8 cellular contexts compared by ENCODE assay signal in genomic region chr14:50943261-50943942, GRCh38. TPM values are rescaled to one million over a fixed set of nuclear protein-coding genes. Genes with fewer than 3 reads are reported as not detected.
DNase-seq lines count a peak whose midpoint lies in the region; ATAC-seq and TF ChIP-seq lines count a peak whose summit lies in the region.

No MANE protein-coding gene starts in this region.

- no peaks in the 10 kb centered on the region for H3K36me3 Mint-ChIP-seq in activated CD8-positive, alpha-beta T cell treated with anti-CD3 and anti-CD28 coated beads for 36 hours (ENCODE audit: low read depth)

- no peaks in the 10 kb centered on the region for H3K79me2 ChIP-seq in Karpas-422 (ENCODE audit: low read length)

- H3K9me3 ChIP-seq in heart left ventricle (no peaks in the 10 kb centered on the region), Karpas-422 (ENCODE audit: low read length) (no peaks in the 10 kb centered on the region)

- no peak overlapping the region for H3K4me2 ChIP-seq in Karpas-422 (ENCODE audit: low read depth, low read length, poor library complexity, severe bottlenecking)

- DNase-seq in activated naive CD4-positive, alpha-beta T cell treated with Interleukin-2 at 50 U/mL for 16 hours = peak; percentile 2
- DNase-seq in activated naive CD4-positive, alpha-beta T cell (lab: John Stamatoyannopoulos, UW) = no peak
- DNase-seq in activated CD8-positive, alpha-beta T cell treated with anti-CD3 and anti-CD28 coated beads for 36 hours = no peak
- DNase-seq in heart left ventricle (peak; percentile 30 to 68 (median 61)), posterior vena cava (ENCODE audit: low spot score) (peak; percentile 87), activated gamma-delta T cell (lab: John Stamatoyannopoulos, UW) (no peak), Karpas-422 (no peak)

- peaks cover 0 to 6% (median 0%) of the 10 kb centered on the region in 9 donors for H3K36me3 ChIP-seq in heart left ventricle
- no peaks in the 10 kb centered on the region for H3K36me3 ChIP-seq in Karpas-422 (ENCODE audit: insufficient read depth, low read length)

- intact Hi-C loops in activated CD8-positive, alpha-beta T cell treated with anti-CD3 and anti-CD28 coated beads for 36 hours (cut with micrococcal nuclease) = loop anchor here (10.0 kb wide), 1 partner anchor 261 kb away; no protein-coding TSS in a partner anchor
- intact Hi-C loops in heart left ventricle (cut with DNase I) = no loop called here
- intact Hi-C loops in posterior vena cava (cut with DNase I) = loop anchor here in 1 of 2 donors (10.0 kb wide), 1 partner anchor 291 kb away; no protein-coding TSS in a partner anchor

- CTCF ChIA-PET in activated CD8-positive, alpha-beta T cell treated with anti-CD3 and anti-CD28 coated beads for 36 hours (lab: Charles Lee) = interaction anchor here (1.5 kb wide), 1 partner anchor 12 kb away, joined by 3 read pairs; no protein-coding TSS in a partner anchor

- peaks cover 9% of the 10 kb centered on the region for H3K4me1 Mint-ChIP-seq in activated CD8-positive, alpha-beta T cell treated with anti-CD3 and anti-CD28 coated beads for 36 hours (ENCODE audit: low read depth)

- peaks cover 30% of the 10 kb centered on the region for H3K27me3 Mint-ChIP-seq in activated CD8-positive, alpha-beta T cell treated with anti-CD3 and anti-CD28 coated beads for 36 hours

- H3K9me3 Mint-ChIP-seq in activated CD8-positive, alpha-beta T cell treated with anti-CD3 and anti-CD28 coated beads for 36 hours = no peaks in the 10 kb centered on the region

- no peak overlapping the region for H3K9ac ChIP-seq in Karpas-422 (ENCODE audit: low read length)

- peak overlapping the region in 10 of 12 donors; percentile 19 to 92 (median 72) for H3K27ac ChIP-seq in heart left ventricle
- no peak overlapping the region for H3K27ac ChIP-seq in Karpas-422 (ENCODE audit: low read length)

- H3K9me2 ChIP-seq in Karpas-422 (replicated peaks; ENCODE audit: insufficient read depth, low read length) = no peaks in the 10 kb centered on the region

- H3K27me3 ChIP-seq in heart left ventricle = no peaks in the 10 kb centered on the region
- H3K27me3 ChIP-seq in Karpas-422 (ENCODE audit: low read length) = no peaks in the 10 kb centered on the region; the same call in 1 of the 2 replicates

- H2AFZ ChIP-seq in Karpas-422 (ENCODE audit: low read length) = no peak overlapping the region

- ATAC-seq in activated CD8-positive, alpha-beta T cell treated with anti-CD3 and anti-CD28 coated beads for 36 hours = no peak
- peak in 3 of 4 donors; percentile 63 to 68 (median 65) for ATAC-seq in heart left ventricle
- ATAC-seq in GM18868 (IDR thresholded peaks at IDR 0.05; ENCODE audit: unreplicated experiment) = no peak

- H3K4me3 ChIP-seq in heart left ventricle (peak overlapping the region; percentile 58 to 89 (median 79)), Karpas-422 (ENCODE audit: low read length) (no peak overlapping the region)

- 9 to 19% (median 10%) methylated on average over 18 to 26 of the region's 26 CpGs for WGBS in heart left ventricle, 4 donors

- no peak for TF ChIP-seq CTCF in activated CD8-positive, alpha-beta T cell treated with anti-CD3 and anti-CD28 coated beads for 36 hours (IDR thresholded peaks at IDR 0.05)
- no peak for TF ChIP-seq CTCF in heart left ventricle (IDR thresholded peaks at IDR 0.05)

- H3K4me1 ChIP-seq in heart left ventricle (peaks cover 0 to 18% (median 6%) of the 10 kb centered on the region in 12 donors), Karpas-422 (ENCODE audit: low read length) (no peaks in the 10 kb centered on the region)

- H4K20me1 ChIP-seq in Karpas-422 (ENCODE audit: insufficient read depth, low read depth, low read length) = no peaks in the 10 kb centered on the region

- TF ChIP-seq POLR2A in heart left ventricle (IDR thresholded peaks at IDR 0.05) = no peak

- peak overlapping the region; percentile 69 for H3K4me3 Mint-ChIP-seq in activated CD8-positive, alpha-beta T cell treated with anti-CD3 and anti-CD28 coated beads for 36 hours

- POLR2A ChIA-PET in activated CD8-positive, alpha-beta T cell treated with anti-CD3 and anti-CD28 coated beads for 36 hours (lab: Charles Lee) = no interaction called here

- no peak overlapping the region for H3K27ac Mint-ChIP-seq in activated CD8-positive, alpha-beta T cell treated with anti-CD3 and anti-CD28 coated beads for 36 hours

RNA-seq across cellular contexts. Expression of gene PYGL, which starts 0.9 kb away (rescaled TPM):
- 1 to 10 TPM; 1.6 to 1.7 TPM for total RNA-seq in activated CD8-positive, alpha-beta T cell treated with anti-CD3 and anti-CD28 coated beads for 36 hours
- 10 to 100 TPM in 3 of 9 donors, 1 to 10 TPM in 6; 4.1 to 25.5 (median 6.7) TPM for total RNA-seq in heart left ventricle
- 1 to 10 TPM; 2.3 to 6.7 TPM for polyA plus RNA-seq in heart left ventricle
- 10 to 100 TPM; 45.5 to 52.0 TPM for total RNA-seq in posterior vena cava
- not detected in 2 replicates for total RNA-seq in Karpas-422 (2014; rRNA removed; shearing (Covaris generic); ENCODE audit: low replicate concordance)

Comparison
In these comparisons a context has a peak if more than half of its experiments do, and no peak if none do; other contexts are left out.
1. DNase-seq: peak in activated naive CD4-positive, alpha-beta T cell treated with Interleukin-2 at 50 U/mL for 16 hours (single experiment), heart left ventricle (5 of 5) and posterior vena cava (single experiment); none in activated naive CD4-positive, alpha-beta T cell (0 of 4), activated CD8-positive, alpha-beta T cell treated with anti-CD3 and anti-CD28 coated beads for 36 hours (single experiment), activated gamma-delta T cell (single experiment) and Karpas-422 (single experiment).
2. ATAC-seq: peak in heart left ventricle (3 of 4); none in activated CD8-positive, alpha-beta T cell treated with anti-CD3 and anti-CD28 coated beads for 36 hours (single experiment) and GM18868 (single experiment).